In genomic region chr10:124918906-124919305, GRCh38 we compare ENCODE assay signal across 8 cellular contexts. TPM values are rescaled to one million over a fixed set of nuclear protein-coding genes. Genes with fewer than 3 reads are reported as not detected.
A peak's percentile ranks its signal among the peaks of the same experiment; 100 is the strongest.
DNase-seq lines count a peak whose midpoint lies in the region; ATAC-seq and TF ChIP-seq lines count a peak whose summit lies in the region.

No MANE protein-coding gene starts in this region.

- 86% methylated on average over 3 of the region's 3 CpGs for WGBS in SK-N-SH (ENCODE audit: low lambda C conversion rate)

- no peak overlapping the region for H3K27ac Mint-ChIP-seq in activated CD8-positive, alpha-beta T cell treated with anti-CD3 and anti-CD28 coated beads, Interleukin-2, amount 10 ng/mL, durations not matched to agents 7 days and 5 days
- H3K27ac Mint-ChIP-seq in glutamatergic neuron (ENCODE audit: unreplicated experiment) = no peak overlapping the region
- H3K27ac Mint-ChIP-seq in stimulated activated naive CD8-positive, alpha-beta T cell treated with anti-CD3 and anti-CD28 coated beads, Interleukin-15, amount 100 ng/mL, for 72 hours = no peak overlapping the region

- H3K9me3 ChIP-seq in SK-N-SH = no peaks in the 10 kb centered on the region

- peaks cover 71% of the 10 kb centered on the region for H3K79me2 ChIP-seq in SK-N-SH (ENCODE audit: insufficient read depth)

- POLR2A ChIA-PET in SK-N-SH (lab: Yijun Ruan, JAX) = no interaction called here
- POLR2A ChIA-PET in activated CD8-positive, alpha-beta T cell treated with anti-CD3 and anti-CD28 coated beads, Interleukin-2, amount 10 ng/mL, durations not matched to agents 7 days and 5 days (lab: Charles Lee) = no interaction called here

- DNase-seq in SK-N-SH (no peak), glutamatergic neuron (no peak), OCI-M1 (lab: John Stamatoyannopoulos, UW) (no peak), HuH-7.5 (ENCODE audit: low spot score) (no peak)
- DNase-seq in activated CD8-positive, alpha-beta T cell treated with anti-CD3 and anti-CD28 coated beads, Interleukin-2, amount 10 ng/mL, durations not matched to agents 7 days and 5 days = no peak
- no peak for DNase-seq in stimulated activated naive CD8-positive, alpha-beta T cell treated with anti-CD3 and anti-CD28 coated beads, Interleukin-15, amount 100 ng/mL, for 72 hours

- H3F3A ChIP-seq in SK-N-SH (replicated peaks; ENCODE audit: insufficient read depth) = peaks cover 19% of the 10 kb centered on the region

- peaks cover 0 to 9% of the 10 kb centered on the region in 2 experiments for H3K36me3 ChIP-seq in SK-N-SH (replicated peaks in 1 of 2; ENCODE audit: control insufficient read depth in 1 of 2, insufficient read depth in 2 of 2, low read length in 1 of 2)

- H3K27me3 Mint-ChIP-seq in activated CD8-positive, alpha-beta T cell treated with anti-CD3 and anti-CD28 coated beads, Interleukin-2, amount 10 ng/mL, durations not matched to agents 7 days and 5 days (ENCODE audit: low read depth) = no peaks in the 10 kb centered on the region
- H3K27me3 Mint-ChIP-seq in glutamatergic neuron (ENCODE audit: unreplicated experiment) = peaks cover 9% of the 10 kb centered on the region
- no peaks in the 10 kb centered on the region for H3K27me3 Mint-ChIP-seq in stimulated activated naive CD8-positive, alpha-beta T cell treated with anti-CD3 and anti-CD28 coated beads, Interleukin-15, amount 100 ng/mL, for 72 hours

- peak overlapping the region; percentile 80 for H3K4me2 ChIP-seq in SK-N-SH

- H3K4me1 Mint-ChIP-seq in activated CD8-positive, alpha-beta T cell treated with anti-CD3 and anti-CD28 coated beads, Interleukin-2, amount 10 ng/mL, durations not matched to agents 7 days and 5 days (ENCODE audit: low read depth) = peaks cover 25% of the 10 kb centered on the region
- peaks cover 7% of the 10 kb centered on the region for H3K4me1 Mint-ChIP-seq in glutamatergic neuron (ENCODE audit: low read depth, unreplicated experiment)
- H3K4me1 Mint-ChIP-seq in stimulated activated naive CD8-positive, alpha-beta T cell treated with anti-CD3 and anti-CD28 coated beads, Interleukin-15, amount 100 ng/mL, for 72 hours = peaks cover 38% of the 10 kb centered on the region

- H3K27me3 ChIP-seq in SK-N-SH (ENCODE audit: insufficient read depth) = no peaks in the 10 kb centered on the region

- H3K9me3 Mint-ChIP-seq in activated CD8-positive, alpha-beta T cell treated with anti-CD3 and anti-CD28 coated beads, Interleukin-2, amount 10 ng/mL, durations not matched to agents 7 days and 5 days (ENCODE audit: insufficient read depth) = no peaks in the 10 kb centered on the region
- H3K9me3 Mint-ChIP-seq in glutamatergic neuron (ENCODE audit: unreplicated experiment) = peaks cover 5% of the 10 kb centered on the region
- H3K9me3 Mint-ChIP-seq in stimulated activated naive CD8-positive, alpha-beta T cell treated with anti-CD3 and anti-CD28 coated beads, Interleukin-15, amount 100 ng/mL, for 72 hours = no peaks in the 10 kb centered on the region

- H3K36me3 Mint-ChIP-seq in activated CD8-positive, alpha-beta T cell treated with anti-CD3 and anti-CD28 coated beads, Interleukin-2, amount 10 ng/mL, durations not matched to agents 7 days and 5 days (ENCODE audit: low read depth) = peaks cover 2% of the 10 kb centered on the region
- H3K36me3 Mint-ChIP-seq in glutamatergic neuron (ENCODE audit: unreplicated experiment) = no peaks in the 10 kb centered on the region

- ATAC-seq in SK-N-SH treated with all-trans-retinoic acid at 6 μM for 48 hours = no peak
- ATAC-seq in activated CD8-positive, alpha-beta T cell treated with anti-CD3 and anti-CD28 coated beads, Interleukin-2, amount 10 ng/mL, durations not matched to agents 7 days and 5 days = no peak
- ATAC-seq in stimulated activated naive CD8-positive, alpha-beta T cell treated with anti-CD3 and anti-CD28 coated beads, Interleukin-15, amount 100 ng/mL, for 72 hours = no peak
- no peak for ATAC-seq in HG03045 (IDR thresholded peaks at IDR 0.05; ENCODE audit: unreplicated experiment)

- no peak overlapping the region for H2AFZ ChIP-seq in SK-N-SH (ENCODE audit: low read depth)

- peak overlapping the region; percentile 88 for H3K4me3 Mint-ChIP-seq in activated CD8-positive, alpha-beta T cell treated with anti-CD3 and anti-CD28 coated beads, Interleukin-2, amount 10 ng/mL, durations not matched to agents 7 days and 5 days
- peak overlapping the region; percentile 97 for H3K4me3 Mint-ChIP-seq in glutamatergic neuron (ENCODE audit: unreplicated experiment)
- peak overlapping the region; percentile 92 to 97 for H3K4me3 Mint-ChIP-seq in stimulated activated naive CD8-positive, alpha-beta T cell treated with anti-CD3 and anti-CD28 coated beads, Interleukin-15, amount 100 ng/mL, for 72 hours

- TF ChIP-seq CTCF in SK-N-SH (IDR thresholded peaks at IDR 0.05) (no peak), glutamatergic neuron (IDR thresholded peaks at IDR 0.05; ENCODE audit: partially characterized antibody, unreplicated experiment) (no peak)

- H3K9ac ChIP-seq in SK-N-SH = no peak overlapping the region

- no peak for TF ChIP-seq EP300 in SK-N-SH (IDR thresholded peaks at IDR 0.05; ENCODE audit: borderline replicate concordance in 1 of 2, low read depth in 1 of 2, low read length in 1 of 2)

- peaks cover 56% of the 10 kb centered on the region for H4K20me1 ChIP-seq in SK-N-SH (ENCODE audit: insufficient read depth)

- H3K4me1 ChIP-seq in SK-N-SH (ENCODE audit: control insufficient read depth in 1 of 2, insufficient read depth in 2 of 2, low read depth in 1 of 2, low read length in 1 of 2) = peaks cover 0 to 4% of the 10 kb centered on the region in 2 experiments; a peak in 2 of 4 replicates

- H3K27ac ChIP-seq in SK-N-SH (ENCODE audit: low read depth in 2 of 2, low read length in 1 of 2) = peak overlapping the region in 1 of 2 experiments; percentile 90; a peak in 1 of 4 replicates

- peak overlapping the region; percentile 81 to 92; a peak in 2 of 4 replicates for H3K4me3 ChIP-seq in SK-N-SH (ENCODE audit: low read depth in 2 of 2, low read length in 1 of 2)

- TF ChIP-seq RAD21 in SK-N-SH (IDR thresholded peaks at IDR 0.05; ENCODE audit: low read length) = no peak

- H3K9me2 ChIP-seq in SK-N-SH = no peaks in the 10 kb centered on the region

- CTCF ChIA-PET in SK-N-SH (lab: Yijun Ruan, JAX) = interaction anchor here (0.6 to 1.1 kb wide), 2 partner anchors 21 to 137 kb away, joined by 3 read pairs; no protein-coding TSS in a partner anchor
- CTCF ChIA-PET in activated CD8-positive, alpha-beta T cell treated with anti-CD3 and anti-CD28 coated beads, Interleukin-2, amount 10 ng/mL, durations not matched to agents 7 days and 5 days (lab: Charles Lee) = no interaction called here

TF ChIP-seq in SK-N-SH, 30 proteins besides CTCF, POLR2A, EP300 and RAD21 (continues in another document):
- TF ChIP-seq GATA2 (CRISPR knock-in tag; IDR thresholded peaks at IDR 0.05) = no peak
- TF ChIP-seq ZBTB33 (IDR thresholded peaks at IDR 0.05; ENCODE audit: borderline replicate concordance, low read depth) = no peak
- no peak for TF ChIP-seq YY1 (IDR thresholded peaks at IDR 0.05; ENCODE audit: low read depth)
- no peak for TF ChIP-seq MAX (IDR thresholded peaks at IDR 0.05; ENCODE audit: low read depth)

TF ChIP-seq in SK-N-SH treated with all-trans-retinoic acid at 6 μM for 48 hours, 23 proteins besides CTCF, POLR2A, EP300 and RAD21 (continues in another document):
- TF ChIP-seq POU6F1 (CRISPR knock-in tag; IDR thresholded peaks at IDR 0.05; ENCODE audit: borderline replicate concordance, low read depth) (no peak), SNAI2 (CRISPR knock-in tag; IDR thresholded peaks at IDR 0.05) (no peak), CSDC2 (CRISPR knock-in tag; IDR thresholded peaks at IDR 0.05) (no peak), RARB (CRISPR knock-in tag; IDR thresholded peaks at IDR 0.05) (no peak), TSHZ2 (CRISPR knock-in tag; IDR thresholded peaks at IDR 0.05) (no peak), TCF4 (CRISPR knock-in tag; IDR thresholded peaks at IDR 0.05; ENCODE audit: borderline replicate concordance) (no peak), ZNF70 (CRISPR knock-in tag; IDR thresholded peaks at IDR 0.05) (no peak)

RNA-seq across cellular contexts. Expression of gene ZRANB1, which starts 23.0 kb away (rescaled TPM):
- polyA plus RNA-seq in SK-N-SH (2012; rRNA removed) = 6.2 and 8.1 TPM in 2 replicates
- polyA plus RNA-seq in SK-N-SH (2012; cell fraction: cytosol; rRNA removed) = 8.8 and 9.4 TPM in 2 replicates
- polyA plus RNA-seq in SK-N-SH (2012; cell fraction: nucleus; rRNA removed) = 4.9 and 8.8 TPM in 2 replicates
- 10 to 100 TPM; 10.7 to 11.2 TPM for total RNA-seq in activated CD8-positive, alpha-beta T cell treated with anti-CD3 and anti-CD28 coated beads, Interleukin-2, amount 10 ng/mL, durations not matched to agents 7 days and 5 days
- total RNA-seq in glutamatergic neuron (ENCODE audit: unreplicated experiment) = 28.9 TPM
